In the genomic region with DNA sequence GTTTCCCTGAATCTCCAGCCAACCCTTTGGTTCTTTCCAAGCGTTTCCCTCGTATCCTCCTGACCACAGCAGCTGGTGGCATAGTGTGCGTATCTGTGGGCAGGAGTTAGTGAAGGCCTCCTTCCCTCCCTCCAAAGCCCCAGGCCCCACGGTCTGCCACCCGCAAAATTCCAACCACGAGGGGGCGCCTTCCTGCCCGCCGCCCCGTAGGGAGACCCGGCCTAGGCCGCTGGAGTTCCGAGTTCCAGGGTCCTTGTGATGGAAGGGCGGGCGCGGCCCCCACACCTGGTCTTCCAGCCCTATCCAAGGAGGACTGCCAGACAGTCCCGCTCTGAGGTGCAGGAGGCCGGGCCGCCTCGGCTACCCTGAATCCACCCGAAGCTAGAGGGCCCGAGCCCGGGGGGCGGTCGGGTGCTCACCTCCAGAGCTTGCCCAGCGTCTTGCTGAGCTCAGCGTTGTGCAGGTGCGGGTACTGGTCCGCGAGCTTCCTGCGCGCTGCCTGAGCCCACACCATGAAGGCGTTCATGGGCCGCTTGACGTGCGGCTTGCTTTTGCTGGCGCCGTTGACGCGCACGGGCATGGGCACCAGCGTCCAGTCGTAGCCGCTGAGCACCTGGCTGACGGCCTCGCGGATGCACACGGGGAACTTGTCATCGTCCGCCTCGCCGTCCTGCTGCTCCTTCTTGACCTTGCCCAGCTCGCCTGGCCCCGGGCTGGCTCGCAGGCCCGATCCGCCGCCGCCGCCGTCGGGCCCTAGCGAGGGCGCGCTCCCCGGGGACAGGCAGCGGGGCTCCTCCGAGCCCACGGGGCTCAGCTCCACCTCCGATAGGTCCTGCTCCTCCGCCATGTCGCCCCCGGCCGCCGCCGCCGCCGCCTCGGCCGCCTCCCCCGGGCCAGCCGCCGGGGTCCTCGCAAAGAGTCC, we compare ENCODE assay signal across 1 cellular context.
A peak's percentile ranks its signal among the peaks of the same experiment; 100 is the strongest.
TF ChIP-seq lines count a peak whose summit lies in the region.

No MANE protein-coding gene starts in this region.

TF ChIP-seq in WTC11, 78 proteins besides CTCF, POLR2A, EP300 and RAD21 (continued from another document):
- TF ChIP-seq, protein P1, sequence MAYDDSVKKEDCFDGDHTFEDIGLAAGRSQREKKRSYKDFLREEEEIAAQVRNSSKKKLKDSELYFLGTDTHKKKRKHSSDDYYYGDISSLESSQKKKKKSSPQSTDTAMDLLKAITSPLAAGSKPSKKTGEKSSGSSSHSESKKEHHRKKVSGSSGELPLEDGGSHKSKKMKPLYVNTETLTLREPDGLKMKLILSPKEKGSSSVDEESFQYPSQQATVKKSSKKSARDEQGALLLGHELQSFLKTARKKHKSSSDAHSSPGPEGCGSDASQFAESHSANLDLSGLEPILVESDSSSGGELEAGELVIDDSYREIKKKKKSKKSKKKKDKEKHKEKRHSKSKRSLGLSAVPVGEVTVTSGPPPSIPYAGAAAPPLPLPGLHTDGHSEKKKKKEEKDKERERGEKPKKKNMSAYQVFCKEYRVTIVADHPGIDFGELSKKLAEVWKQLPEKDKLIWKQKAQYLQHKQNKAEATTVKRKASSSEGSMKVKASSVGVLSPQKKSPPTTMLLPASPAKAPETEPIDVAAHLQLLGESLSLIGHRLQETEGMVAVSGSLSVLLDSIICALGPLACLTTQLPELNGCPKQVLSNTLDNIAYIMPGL (CRISPR knock-in tag; IDR thresholded peaks at IDR 0.05), result peak; percentile 69; the same call in 1 of the 2 replicates
- no peak for TF ChIP-seq PRRX2 (CRISPR knock-in tag; IDR thresholded peaks at IDR 0.05)
- TF ChIP-seq ZBTB21 (CRISPR knock-in tag; IDR thresholded peaks at IDR 0.05; ENCODE audit: borderline replicate concordance), result 0 out of 2 replicates have a peak, but pooled peaks have one; percentile 15
- no peak for TF ChIP-seq FOXJ3 (CRISPR knock-in tag; IDR thresholded peaks at IDR 0.05; ENCODE audit: borderline replicate concordance)
- peak; percentile 97 for TF ChIP-seq TEAD4 (CRISPR knock-in tag; IDR thresholded peaks at IDR 0.05)
- TF ChIP-seq, protein P2, sequence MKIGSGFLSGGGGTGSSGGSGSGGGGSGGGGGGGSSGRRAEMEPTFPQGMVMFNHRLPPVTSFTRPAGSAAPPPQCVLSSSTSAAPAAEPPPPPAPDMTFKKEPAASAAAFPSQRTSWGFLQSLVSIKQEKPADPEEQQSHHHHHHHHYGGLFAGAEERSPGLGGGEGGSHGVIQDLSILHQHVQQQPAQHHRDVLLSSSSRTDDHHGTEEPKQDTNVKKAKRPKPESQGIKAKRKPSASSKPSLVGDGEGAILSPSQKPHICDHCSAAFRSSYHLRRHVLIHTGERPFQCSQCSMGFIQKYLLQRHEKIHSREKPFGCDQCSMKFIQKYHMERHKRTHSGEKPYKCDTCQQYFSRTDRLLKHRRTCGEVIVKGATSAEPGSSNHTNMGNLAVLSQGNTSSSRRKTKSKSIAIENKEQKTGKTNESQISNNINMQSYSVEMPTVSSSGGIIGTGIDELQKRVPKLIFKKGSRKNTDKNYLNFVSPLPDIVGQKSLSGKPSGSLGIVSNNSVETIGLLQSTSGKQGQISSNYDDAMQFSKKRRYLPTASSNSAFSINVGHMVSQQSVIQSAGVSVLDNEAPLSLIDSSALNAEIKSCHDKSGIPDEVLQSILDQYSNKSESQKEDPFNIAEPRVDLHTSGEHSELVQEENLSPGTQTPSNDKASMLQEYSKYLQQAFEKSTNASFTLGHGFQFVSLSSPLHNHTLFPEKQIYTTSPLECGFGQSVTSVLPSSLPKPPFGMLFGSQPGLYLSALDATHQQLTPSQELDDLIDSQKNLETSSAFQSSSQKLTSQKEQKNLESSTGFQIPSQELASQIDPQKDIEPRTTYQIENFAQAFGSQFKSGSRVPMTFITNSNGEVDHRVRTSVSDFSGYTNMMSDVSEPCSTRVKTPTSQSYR (CRISPR knock-in tag; IDR thresholded peaks at IDR 0.05), result no peak
- no peak for TF ChIP-seq ZNF416 (CRISPR knock-in tag; IDR thresholded peaks at IDR 0.05)
- TF ChIP-seq ZNF423 (CRISPR knock-in tag; IDR thresholded peaks at IDR 0.05), result peak; percentile 53; the same call in 1 of the 2 replicates
- TF ChIP-seq ZNF121 (CRISPR knock-in tag; IDR thresholded peaks at IDR 0.05), result 0 out of 2 replicates have a peak, but pooled peaks have one; percentile 40
- no peak for TF ChIP-seq JUN (CRISPR knock-in tag; IDR thresholded peaks at IDR 0.05)
- TF ChIP-seq, protein P3, sequence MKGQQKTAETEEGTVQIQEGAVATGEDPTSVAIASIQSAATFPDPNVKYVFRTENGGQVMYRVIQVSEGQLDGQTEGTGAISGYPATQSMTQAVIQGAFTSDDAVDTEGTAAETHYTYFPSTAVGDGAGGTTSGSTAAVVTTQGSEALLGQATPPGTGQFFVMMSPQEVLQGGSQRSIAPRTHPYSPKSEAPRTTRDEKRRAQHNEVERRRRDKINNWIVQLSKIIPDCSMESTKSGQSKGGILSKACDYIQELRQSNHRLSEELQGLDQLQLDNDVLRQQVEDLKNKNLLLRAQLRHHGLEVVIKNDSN (CRISPR knock-in tag; IDR thresholded peaks at IDR 0.05), result no peak
